Comparison of ENCODE assay signal across 6 cellular contexts in the genomic region with DNA sequence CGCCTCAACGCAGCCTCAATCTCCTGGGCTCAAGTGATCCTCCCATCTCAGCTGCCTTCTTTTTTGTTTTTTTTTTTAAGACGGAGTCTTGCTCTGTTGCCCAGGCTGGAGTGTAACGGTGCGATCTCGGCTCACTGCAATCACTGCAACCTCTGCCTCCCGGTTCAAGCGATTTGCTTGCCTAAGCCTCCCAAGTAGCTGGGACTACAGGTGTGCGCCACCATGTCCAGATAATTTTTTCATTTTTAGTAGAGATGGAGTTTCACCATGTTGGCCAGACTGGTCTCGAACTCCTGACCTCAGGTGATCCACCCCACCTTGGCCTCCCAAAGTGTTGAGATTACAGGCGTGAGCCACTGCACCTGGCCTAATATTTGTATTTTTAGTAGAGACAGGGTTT. TPM values are rescaled to one million over a fixed set of nuclear protein-coding genes. Genes with fewer than 3 reads are reported as not detected.
"Had no signal": no experiment of that assay in that cellular context is flagged by ENCODE, and none has a peak within 500 bp of the region (broad histone marks: within the 10 kb centered on the region; RNA-seq: fewer than 3 reads in every experiment).

No MANE protein-coding gene starts in this region.

RNA-seq across cellular contexts. Expression of a gene that starts 13.2 kb away (rescaled TPM):
- total RNA-seq: activated CD8-positive, alpha-beta T cell treated with anti-CD3 and anti-CD28 coated beads for 36 hours; activated T-helper 1 cell treated with anti-CD3 and anti-CD28 coated beads, Interleukin-12 subunit alpha, Interleukin-12 subunit beta, Interleukin-2, Interleukin-4 antibody, amounts not matched to agents 30 ng/mL and 10 ng/mL and 1 ng/mL, durations not matched to agents 14 hours and 24 hours and 36 hours; ascending aorta; OCI-LY7; SJSA1; T-helper 1 cell treated with Interleukin-12 subunit alpha and Interleukin-12 subunit beta and Interleukin-4 antibody, amounts not matched to agents 30 ng/mL and 1 ng/mL, for 36 hours had no signal
